In genomic region chr20:40156600-40157307, GRCh38 we compare ENCODE assay signal across 9 cellular contexts.
DNase-seq lines count a peak whose midpoint lies in the region; ATAC-seq and TF ChIP-seq lines count a peak whose summit lies in the region.
"Had no signal": no experiment of that assay in that cellular context is flagged by ENCODE, and none has a peak within 500 bp of the region (broad histone marks: within the 10 kb centered on the region; RNA-seq: fewer than 3 reads in every experiment).

No MANE protein-coding gene starts in this region.

- TF ChIP-seq CTCF in upper lobe of right lung (IDR thresholded peaks at IDR 0.05) (no peak), left lung (IDR thresholded peaks at IDR 0.05) (no peak)

- DNase-seq in upper lobe of right lung, result no peak
- DNase-seq in HAP-1 (ENCODE audit: low spot score in 2 of 2), result no peak
- DNase-seq in left lung, result no peak
- DNase-seq in aorta, result no peak
- DNase-seq: stimulated activated CD4-positive, alpha-beta T cell treated with anti-CD3 and anti-CD28 coated beads, Interleukin-2, amount 100 ng/mL, for 24 hours had no signal

- H3K9me3 ChIP-seq in upper lobe of right lung (no peaks in the 10 kb centered on the region), HAP-1 (no peaks in the 10 kb centered on the region), left lung (no peaks in the 10 kb centered on the region), aorta (ENCODE audit: control insufficient read depth, low read length) (no peaks in the 10 kb centered on the region)

- ATAC-seq in GM18502 (IDR thresholded peaks at IDR 0.05; ENCODE audit: poor library complexity, unreplicated experiment) (peak; percentile 92), GM19455 (IDR thresholded peaks at IDR 0.05; ENCODE audit: unreplicated experiment) (peak; percentile 86), HG02884 (IDR thresholded peaks at IDR 0.05; ENCODE audit: unreplicated experiment) (peak; percentile 80), HG03558 (IDR thresholded peaks at IDR 0.05; ENCODE audit: extremely low read depth, unreplicated experiment) (peak; percentile 92), upper lobe of right lung (no peak), left lung (no peak), aorta (ENCODE audit: low FRiP score) (no peak)

- in situ Hi-C loops in HAP-1 (cut with MboI; ENCODE audit: low sequenced_read_pairs), result no loop called here

- intact Hi-C loops in upper lobe of right lung (cut with DNase I) (no loop called here), left lung (cut with DNase I) (no loop called here), aorta (cut with DNase I) (no loop called here)

- H3K27ac ChIP-seq in upper lobe of right lung (no peak overlapping the region), left lung (no peak overlapping the region), aorta (ENCODE audit: low read depth in 1 of 2, low read length in 2 of 2) (no peak overlapping the region)

- H3K4me1 ChIP-seq in upper lobe of right lung, result no peaks in the 10 kb centered on the region
- H3K4me1 ChIP-seq in HAP-1, result no peaks in the 10 kb centered on the region
- H3K4me1 ChIP-seq in left lung, result no peaks in the 10 kb centered on the region
- no peaks in the 10 kb centered on the region for H3K4me1 ChIP-seq in aorta (ENCODE audit: control insufficient read depth in 1 of 2, insufficient read depth in 2 of 2, low read length in 2 of 2)

- H3K4me3 ChIP-seq in upper lobe of right lung (no peak overlapping the region), HAP-1 (no peak overlapping the region), left lung (no peak overlapping the region), aorta (ENCODE audit: low read length in 2 of 2) (no peak overlapping the region)

- 62 to 64% methylated on average over 4 of the region's 4 CpGs for WGBS in aorta, 2 donors

- H3K36me3 ChIP-seq in upper lobe of right lung, result no peaks in the 10 kb centered on the region
- H3K36me3 ChIP-seq in HAP-1 (replicated peaks), result no peaks in the 10 kb centered on the region
- H3K36me3 ChIP-seq in left lung, result no peaks in the 10 kb centered on the region
- no peaks in the 10 kb centered on the region for H3K36me3 ChIP-seq in aorta (ENCODE audit: control insufficient read depth in 1 of 2, insufficient read depth in 2 of 2, low read length in 1 of 2)

- H3K27me3 ChIP-seq in upper lobe of right lung, result peaks cover 2% of the 10 kb centered on the region
- H3K27me3 ChIP-seq in HAP-1 (ENCODE audit: low read depth), result no peaks in the 10 kb centered on the region
- H3K27me3 ChIP-seq in left lung, result peaks cover 0 to 14% of the 10 kb centered on the region in 2 donors
- H3K27me3 ChIP-seq in aorta (ENCODE audit: control insufficient read depth in 1 of 2, insufficient read depth in 2 of 2, low read length in 1 of 2), result no peaks in the 10 kb centered on the region

Comparison
In these comparisons a context has a peak if more than half of its experiments do, and no peak if none do; other contexts are left out.
1. ATAC-seq: peak in GM18502 (single experiment), GM19455 (single experiment), HG02884 (single experiment) and HG03558 (single experiment); none in upper lobe of right lung (single experiment), left lung (single experiment) and aorta (single experiment).